Comparison of ENCODE assay signal across 8 cellular contexts in the genomic region with DNA sequence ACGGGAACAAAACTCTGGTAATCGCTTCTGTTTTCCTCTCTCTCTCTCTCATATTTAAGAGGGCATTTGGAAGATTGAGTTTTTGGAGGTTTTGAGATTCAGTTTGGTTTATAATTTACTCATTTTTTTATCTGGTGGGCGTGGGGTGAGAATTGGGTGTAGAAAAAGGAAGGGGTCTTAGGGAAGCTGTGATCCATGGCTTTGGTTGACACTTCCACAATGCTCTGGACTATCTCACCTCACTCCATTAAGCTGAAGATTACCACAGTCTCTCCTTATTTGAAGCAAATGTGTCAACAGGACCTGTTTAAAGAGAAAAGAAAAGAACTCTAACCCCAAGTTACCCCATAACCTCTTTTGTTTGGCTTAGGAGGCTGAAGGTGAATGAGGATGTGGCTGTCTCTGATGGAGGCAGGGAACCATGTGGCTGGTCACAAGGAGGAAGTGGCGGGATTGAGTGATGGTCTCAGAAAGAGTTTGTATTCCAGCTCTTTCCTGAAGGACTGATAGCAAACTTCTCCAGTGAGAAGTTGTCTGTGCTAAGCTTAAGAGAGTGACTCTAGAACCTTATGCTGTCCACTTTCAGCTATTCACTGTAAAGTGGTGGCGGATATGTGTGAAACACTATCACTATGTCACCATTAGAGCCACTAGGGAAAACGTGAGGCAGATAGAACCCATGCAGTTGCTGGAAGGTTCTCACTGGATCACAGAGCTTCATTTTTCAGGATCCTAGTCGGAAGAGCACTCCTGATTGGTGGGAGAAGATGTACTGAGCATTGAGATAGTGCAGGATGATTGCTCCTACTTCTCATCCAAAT. TPM values are rescaled to one million over a fixed set of nuclear protein-coding genes. Genes with fewer than 3 reads are reported as not detected.
DNase-seq lines count a peak whose midpoint lies in the region; ATAC-seq and TF ChIP-seq lines count a peak whose summit lies in the region.

No MANE protein-coding gene starts in this region.

- no CpG with 5 or more reads among the region's 7 CpGs for WGBS in IMR-90 (ENCODE audit: extremely low coverage in 2 of 2, insufficient read length in 1 of 2), 2 experiments

- peak overlapping the region; percentile 80 for H4K5ac ChIP-seq in IMR-90 (ENCODE audit: low read depth, low read length)

- dilution Hi-C loops in IMR-90 (cut with HindIII; ENCODE audit: low sequenced_read_pairs, unreplicated experiment): no loop called here

- H3K27ac ChIP-seq in IMR-90 (ENCODE audit: insufficient read depth, low read length): peak overlapping the region; percentile 73

- H4K20me1 ChIP-seq in IMR-90 (ENCODE audit: insufficient read depth, low read length): no peaks in the 10 kb centered on the region

- H3K4me3 ChIP-seq in IMR-90 (ENCODE audit: insufficient read depth, low read depth, low read length) (peak overlapping the region; percentile 82), iPS-18c (ENCODE audit: insufficient read depth, low read depth, low read length) (peak overlapping the region; percentile 61)

- POLR2A ChIA-PET in IMR-90 (lab: Charles Lee; ENCODE audit: unreplicated experiment) (interaction anchor here (0.7 kb wide), 1 partner anchor 14 kb away, joined by 3 read pairs; no protein-coding TSS in a partner anchor), GM10248 (lab: Yijun Ruan, JAX) (no interaction called here)

- no peaks in the 10 kb centered on the region for H3K36me3 ChIP-seq in IMR-90 (ENCODE audit: control insufficient read depth, insufficient read depth, low read length)

- no peaks in the 10 kb centered on the region; the same call in 1 of the 2 replicates for H3K4me1 ChIP-seq in IMR-90 (ENCODE audit: control insufficient read depth, insufficient read depth, low read length)

- H3K79me1 ChIP-seq in IMR-90 (ENCODE audit: low read depth in 1 of 2, low read length in 2 of 2): peaks cover 3 to 8% of the 10 kb centered on the region in 2 experiments; a peak in 2 of 4 replicates

- no peak for TF ChIP-seq CTCF in GM13976 (IDR thresholded peaks at IDR 0.05; ENCODE audit: borderline replicate concordance, control extremely low read depth, extremely low read depth, insufficient read depth, missing control alignments)
- no peak for TF ChIP-seq CTCF in IMR-90 (conservative IDR thresholded peaks at IDR 0.05; ENCODE audit: low read depth, low read length)
- no peak for TF ChIP-seq CTCF in GM10248 (IDR thresholded peaks at IDR 0.05; ENCODE audit: control extremely low read depth, extremely low read depth, low read depth, missing control alignments)

- no peaks in the 10 kb centered on the region for H3K9me1 ChIP-seq in IMR-90 (ENCODE audit: insufficient read depth, low read length)

- H3K36me3 Mint-ChIP-seq in activated T-helper 1 cell treated with anti-CD3 and anti-CD28 coated beads, Interleukin-12 subunit alpha, Interleukin-12 subunit beta, Interleukin-2, Interleukin-4 antibody, amounts not matched to agents 30 ng/mL and 10 ng/mL and 1 ng/mL, durations not matched to agents 14 hours and 24 hours and 36 hours (ENCODE audit: low read depth): no peaks in the 10 kb centered on the region
- no peaks in the 10 kb centered on the region for H3K36me3 Mint-ChIP-seq in stimulated activated memory B cell treated with anti-CD40 and anti-IgM and Interleukin-4, amounts not matched to agents 10 μg/mL and 1 μg/mL and 100 μg/mL, for 72 hours

- peak overlapping the region; percentile 56; the same call in 1 of the 2 replicates for H4K91ac ChIP-seq in IMR-90 (ENCODE audit: insufficient read depth, low read depth, low read length)

- no peak for TF ChIP-seq POLR2A in IMR-90 (IDR thresholded peaks at IDR 0.05; ENCODE audit: low read depth, low read length)

- H3K4me2 ChIP-seq in IMR-90 (ENCODE audit: low read depth, low read length): peak overlapping the region; percentile 94

- H3K4me3 Mint-ChIP-seq in activated T-helper 1 cell treated with anti-CD3 and anti-CD28 coated beads, Interleukin-12 subunit alpha, Interleukin-12 subunit beta, Interleukin-2, Interleukin-4 antibody, amounts not matched to agents 30 ng/mL and 10 ng/mL and 1 ng/mL, durations not matched to agents 14 hours and 24 hours and 36 hours: peak overlapping the region; percentile 74
- peak overlapping the region; percentile 77 for H3K4me3 Mint-ChIP-seq in stimulated activated memory B cell treated with anti-CD40 and anti-IgM and Interleukin-4, amounts not matched to agents 10 μg/mL and 1 μg/mL and 100 μg/mL, for 72 hours

- H3K9me3 Mint-ChIP-seq in activated T-helper 1 cell treated with anti-CD3 and anti-CD28 coated beads, Interleukin-12 subunit alpha, Interleukin-12 subunit beta, Interleukin-2, Interleukin-4 antibody, amounts not matched to agents 30 ng/mL and 10 ng/mL and 1 ng/mL, durations not matched to agents 14 hours and 24 hours and 36 hours: no peaks in the 10 kb centered on the region
- no peaks in the 10 kb centered on the region for H3K9me3 Mint-ChIP-seq in stimulated activated memory B cell treated with anti-CD40 and anti-IgM and Interleukin-4, amounts not matched to agents 10 μg/mL and 1 μg/mL and 100 μg/mL, for 72 hours

- BruUV-seq in IMR-90 (replicated peaks; lab: Mats Ljungman, UMichigan): TSS peak; percentile 49

- H3K27me3 ChIP-seq in IMR-90 (ENCODE audit: control insufficient read depth, insufficient read depth, low read length): no peaks in the 10 kb centered on the region

- peaks cover 43% of the 10 kb centered on the region for H3K27me3 Mint-ChIP-seq in activated T-helper 1 cell treated with anti-CD3 and anti-CD28 coated beads, Interleukin-12 subunit alpha, Interleukin-12 subunit beta, Interleukin-2, Interleukin-4 antibody, amounts not matched to agents 30 ng/mL and 10 ng/mL and 1 ng/mL, durations not matched to agents 14 hours and 24 hours and 36 hours (ENCODE audit: insufficient read depth)
- peaks cover 18% of the 10 kb centered on the region for H3K27me3 Mint-ChIP-seq in stimulated activated memory B cell treated with anti-CD40 and anti-IgM and Interleukin-4, amounts not matched to agents 10 μg/mL and 1 μg/mL and 100 μg/mL, for 72 hours

- H3K14ac ChIP-seq in IMR-90 (replicated peaks; ENCODE audit: low read depth, low read length): peak overlapping the region; percentile 64

- peak overlapping the region; percentile 20; the same call in 1 of the 2 replicates for H2AK5ac ChIP-seq in IMR-90 (ENCODE audit: low read depth, low read length)

- H3K18ac ChIP-seq in IMR-90 (ENCODE audit: low read depth, low read length): peak overlapping the region; percentile 87

- peaks cover 11% of the 10 kb centered on the region for H3K4me1 Mint-ChIP-seq in activated T-helper 1 cell treated with anti-CD3 and anti-CD28 coated beads, Interleukin-12 subunit alpha, Interleukin-12 subunit beta, Interleukin-2, Interleukin-4 antibody, amounts not matched to agents 30 ng/mL and 10 ng/mL and 1 ng/mL, durations not matched to agents 14 hours and 24 hours and 36 hours (ENCODE audit: low read depth)
- H3K4me1 Mint-ChIP-seq in stimulated activated memory B cell treated with anti-CD40 and anti-IgM and Interleukin-4, amounts not matched to agents 10 μg/mL and 1 μg/mL and 100 μg/mL, for 72 hours: peaks cover 24% of the 10 kb centered on the region

- peak overlapping the region; percentile 73; the same call in 1 of the 2 replicates for H3K56ac ChIP-seq in IMR-90 (ENCODE audit: extremely low read depth, insufficient read depth, low read length)

- H4K8ac ChIP-seq in IMR-90 (ENCODE audit: low read depth in 2 of 2, low read length in 2 of 2): peak overlapping the region; percentile 44 to 62

- peak overlapping the region; percentile 27 for H2BK20ac ChIP-seq in IMR-90 (ENCODE audit: low read depth, low read length)

- no peak for TF ChIP-seq RAD21 in IMR-90 (IDR thresholded peaks at IDR 0.05; ENCODE audit: low read length)

- H3K4ac ChIP-seq in IMR-90 (ENCODE audit: low read depth, low read length): peak overlapping the region; percentile 63

- peak overlapping the region; percentile 38 for H3K9ac ChIP-seq in IMR-90 (ENCODE audit: low read depth, low read length)

- H2BK120ac ChIP-seq in IMR-90 (ENCODE audit: low read depth, low read length): peak overlapping the region; percentile 55

- H3K23ac ChIP-seq in IMR-90 (ENCODE audit: low read depth, low read length): peak overlapping the region; percentile 62

- DNase-seq in GM13976 (ENCODE audit: low spot score) (peak; percentile 17), IMR-90 (peak; percentile 34), GM10248 (ENCODE audit: extremely low spot score) (no peak)
- DNase-seq in activated T-helper 1 cell treated with anti-CD3 and anti-CD28 coated beads, Interleukin-12 subunit alpha, Interleukin-12 subunit beta, Interleukin-2, Interleukin-4 antibody, amounts not matched to agents 30 ng/mL and 10 ng/mL and 1 ng/mL, durations not matched to agents 14 hours and 24 hours and 36 hours (ENCODE audit: low spot score): no peak

- peak overlapping the region; percentile 51; the same call in 1 of the 3 replicates for H2BK15ac ChIP-seq in IMR-90 (ENCODE audit: low read depth, low read length)

- CTCF ChIA-PET in IMR-90 (lab: Yijun Ruan, JAX) (interaction anchor here (0.6 to 1.1 kb wide), 3 partner anchors 10 to 559 kb away, joined by 3 to 4 read pairs (median 3); no protein-coding TSS in a partner anchor), GM10248 (lab: Yijun Ruan, JAX) (interaction anchor here (1.6 kb wide), 1 partner anchor 12 kb away, joined by 7 read pairs; no protein-coding TSS in a partner anchor)

- in situ Hi-C loops in GM13976 (cut with MboI; ENCODE audit: low sequenced_read_pairs, unreplicated experiment) (no loop called here), IMR-90 (cut with MboI; ENCODE audit: low sequenced_read_pairs) (no loop called here)

- H2AFZ ChIP-seq in IMR-90 (replicated peaks; ENCODE audit: low read length, poor library complexity): peak overlapping the region; percentile 84

- H2BK5ac ChIP-seq in IMR-90 (ENCODE audit: low read depth, low read length, poor library complexity, severe bottlenecking): peak overlapping the region; percentile 98

- intact Hi-C loops in IMR-90 (cut with micrococcal nuclease): no loop called here
- intact Hi-C loops in activated T-helper 1 cell treated with anti-CD3 and anti-CD28 coated beads, Interleukin-12 subunit alpha, Interleukin-12 subunit beta, Interleukin-2, Interleukin-4 antibody, amounts not matched to agents 30 ng/mL and 10 ng/mL and 1 ng/mL, durations not matched to agents 14 hours and 24 hours and 36 hours (cut with micrococcal nuclease): no loop called here

- ATAC-seq in IMR-90 (ENCODE audit: low read depth) (no peak; the same call in 1 of the 2 replicates), HG02763 (IDR thresholded peaks at IDR 0.05; ENCODE audit: unreplicated experiment) (no peak), GM18520 (IDR thresholded peaks at IDR 0.05; ENCODE audit: unreplicated experiment) (no peak)
- no peak for ATAC-seq in stimulated activated memory B cell treated with anti-CD40 and anti-IgM and Interleukin-4, amounts not matched to agents 10 μg/mL and 1 μg/mL and 100 μg/mL, for 72 hours

- peak overlapping the region; percentile 61 for H3K27ac Mint-ChIP-seq in activated T-helper 1 cell treated with anti-CD3 and anti-CD28 coated beads, Interleukin-12 subunit alpha, Interleukin-12 subunit beta, Interleukin-2, Interleukin-4 antibody, amounts not matched to agents 30 ng/mL and 10 ng/mL and 1 ng/mL, durations not matched to agents 14 hours and 24 hours and 36 hours
- H3K27ac Mint-ChIP-seq in stimulated activated memory B cell treated with anti-CD40 and anti-IgM and Interleukin-4, amounts not matched to agents 10 μg/mL and 1 μg/mL and 100 μg/mL, for 72 hours: peak overlapping the region; percentile 75

- H2AK9ac ChIP-seq in IMR-90 (replicated peaks; ENCODE audit: low read depth, low read length, poor library complexity): peak overlapping the region; percentile 55

- no peaks in the 10 kb centered on the region for H3K9me3 ChIP-seq in IMR-90 (ENCODE audit: control insufficient read depth, insufficient read depth, low read length)
- H3K9me3 ChIP-seq in iPS-18c (ENCODE audit: control insufficient read depth, insufficient read depth, low read length): no peaks in the 10 kb centered on the region

RNA-seq across cellular contexts. Expression of gene ZNF804A, which starts 0.9 kb away (rescaled TPM):
- total RNA-seq in IMR-90 (2012; rRNA removed): 2.2 and 3.3 TPM in 2 replicates
- polyA plus RNA-seq in IMR-90 (2012; rRNA removed): 2.7 and 2.9 TPM in 2 replicates
- polyA plus RNA-seq in IMR-90 (2012; cell fraction: cytosol; rRNA removed): 0.61 and 0.75 TPM in 2 replicates
- polyA plus RNA-seq in IMR-90 (2012; cell fraction: nucleus; rRNA removed; ENCODE audit: low replicate concordance): 0.84 and 2.3 TPM in 2 replicates
- total RNA-seq in activated T-helper 1 cell treated with anti-CD3 and anti-CD28 coated beads, Interleukin-12 subunit alpha, Interleukin-12 subunit beta, Interleukin-2, Interleukin-4 antibody, amounts not matched to agents 30 ng/mL and 10 ng/mL and 1 ng/mL, durations not matched to agents 14 hours and 24 hours and 36 hours: 0.05 TPM in 1 of 2 replicates, not detected in the other

Comparison
In these comparisons a context has a peak if more than half of its experiments do, and no peak if none do; other contexts are left out.
1. DNase-seq: peak in GM13976 (single experiment) and IMR-90 (single experiment); none in activated T-helper 1 cell treated with anti-CD3 and anti-CD28 coated beads, Interleukin-12 subunit alpha, Interleukin-12 subunit beta, Interleukin-2, Interleukin-4 antibody, amounts not matched to agents 30 ng/mL and 10 ng/mL and 1 ng/mL, durations not matched to agents 14 hours and 24 hours and 36 hours (single experiment) and GM10248 (single experiment).